In the genomic region with DNA sequence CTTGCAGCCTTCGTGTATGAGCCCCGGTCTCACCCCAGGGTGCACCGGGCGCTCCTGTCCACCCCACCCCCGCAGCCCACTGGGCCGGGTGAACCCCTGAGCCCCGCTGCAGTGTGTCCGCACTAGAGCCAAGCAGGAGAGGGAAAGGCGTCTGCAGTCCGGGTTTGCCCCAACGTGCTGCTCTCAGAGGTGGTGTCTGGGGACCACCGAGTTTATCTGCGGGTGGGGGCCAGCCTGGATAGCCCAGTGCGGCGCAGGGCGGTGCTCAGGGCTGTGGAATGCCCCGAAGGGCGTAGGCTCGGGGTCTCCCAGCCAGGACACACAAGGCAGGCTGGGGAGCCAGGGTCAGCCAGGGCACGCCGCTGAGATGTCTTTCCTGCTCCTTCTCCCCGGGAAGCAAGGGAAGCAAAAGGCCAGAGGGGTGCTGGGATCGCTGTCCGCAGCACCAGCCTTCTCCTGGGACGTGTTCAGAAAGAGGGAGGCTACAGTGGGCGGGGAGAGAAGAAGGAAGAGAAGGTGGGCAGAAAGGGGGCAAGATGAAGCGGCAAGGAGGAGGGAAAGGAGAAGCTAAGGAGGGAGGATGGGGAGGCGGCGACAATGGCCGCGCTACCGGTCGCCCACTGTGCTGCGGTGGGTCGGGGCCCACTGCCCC, we compare ENCODE assay signal across 9 cellular contexts. TPM values are rescaled to one million over a fixed set of nuclear protein-coding genes. Genes with fewer than 3 reads are reported as not detected.
DNase-seq lines count a peak whose midpoint lies in the region; ATAC-seq and TF ChIP-seq lines count a peak whose summit lies in the region.
"Had no signal": no experiment of that assay in that cellular context is flagged by ENCODE, and none has a peak within 500 bp of the region (broad histone marks: within the 10 kb centered on the region; RNA-seq: fewer than 3 reads in every experiment).

No MANE protein-coding gene starts in this region.

- H3K9ac ChIP-seq in Loucy (ENCODE audit: low read depth, low read length, poor library complexity, severe bottlenecking) (peak overlapping the region; percentile 74), endocrine pancreas (ENCODE audit: control insufficient read depth, insufficient read depth, low read length) (peak overlapping the region; percentile 83)

- H2AFZ ChIP-seq in Loucy (ENCODE audit: low read length): peak overlapping the region; percentile 89

- no peaks in the 10 kb centered on the region for H3K9me3 ChIP-seq in CD8-positive, alpha-beta memory T cell (ENCODE audit: low read length)
- H3K9me3 ChIP-seq in Loucy (ENCODE audit: insufficient read depth, low read depth, low read length): no peaks in the 10 kb centered on the region
- no peaks in the 10 kb centered on the region for H3K9me3 ChIP-seq in endocrine pancreas (ENCODE audit: control insufficient read depth, low read length)
- no peaks in the 10 kb centered on the region for H3K9me3 ChIP-seq in naive thymus-derived CD4-positive, alpha-beta T cell (ENCODE audit: control insufficient read depth in 2 of 3, low read length in 3 of 3)

- no peak for ATAC-seq in naive thymus-derived CD4-positive, alpha-beta T cell

- POLR2A ChIA-PET in CD8-positive, alpha-beta memory T cell (lab: Charles Lee): interaction anchor here (1.2 kb wide), 1 partner anchor 29 kb away, joined by 3 read pairs; no protein-coding TSS in a partner anchor
- POLR2A ChIA-PET in naive thymus-derived CD4-positive, alpha-beta T cell (lab: Charles Lee): interaction anchor here (1.1 to 3.4 kb wide), 3 partner anchors 14 to 29 kb away, joined by 4 to 12 read pairs (median 4); no protein-coding TSS in a partner anchor

- no peaks in the 10 kb centered on the region for H3K79me2 ChIP-seq in Loucy (ENCODE audit: insufficient read depth, low read length)

- no peak for TF ChIP-seq CTCF in Loucy (conservative IDR thresholded peaks at IDR 0.05; ENCODE audit: low read length)

- no peaks in the 10 kb centered on the region for H3K9me3 Mint-ChIP-seq in CD8-positive, alpha-beta memory T cell
- no peaks in the 10 kb centered on the region for H3K9me3 Mint-ChIP-seq in naive thymus-derived CD4-positive, alpha-beta T cell

- peaks cover 14 to 19% (median 16%) of the 10 kb centered on the region in 3 donors for H3K4me1 Mint-ChIP-seq in CD8-positive, alpha-beta memory T cell
- peaks cover 14 to 23% (median 19%) of the 10 kb centered on the region in 7 donors for H3K4me1 Mint-ChIP-seq in naive thymus-derived CD4-positive, alpha-beta T cell

- CTCF ChIA-PET in CD8-positive, alpha-beta memory T cell (lab: Charles Lee): interaction anchor here (0.7 to 5.5 kb wide), 12 partner anchors 8 to 348 kb away, joined by 3 to 33 read pairs (median 3); no protein-coding TSS in a partner anchor
- CTCF ChIA-PET in naive thymus-derived CD4-positive, alpha-beta T cell (lab: Charles Lee): interaction anchor here (0.7 to 2.5 kb wide), 5 partner anchors 13 to 332 kb away, joined by 3 to 15 read pairs (median 4); no protein-coding TSS in a partner anchor

- peaks cover 0 to 1% of the 10 kb centered on the region in 2 donors for H3K27me3 Mint-ChIP-seq in CD8-positive, alpha-beta memory T cell
- peaks cover 0 to 14% (median 0%) of the 10 kb centered on the region in 5 donors for H3K27me3 Mint-ChIP-seq in naive thymus-derived CD4-positive, alpha-beta T cell

- peak overlapping the region; percentile 73 for H3K4me3 ChIP-seq in CD8-positive, alpha-beta memory T cell (ENCODE audit: low read length)
- peak overlapping the region; percentile 74 for H3K4me3 ChIP-seq in Loucy (ENCODE audit: low read length, poor library complexity, severe bottlenecking)
- H3K4me3 ChIP-seq in endocrine pancreas (ENCODE audit: control insufficient read depth, insufficient read depth, low read length): no peak overlapping the region
- H3K4me3 ChIP-seq in naive thymus-derived CD4-positive, alpha-beta T cell (ENCODE audit: low read length): peak overlapping the region; percentile 75

- H3F3A ChIP-seq in Loucy (ENCODE audit: low read depth): no peaks in the 10 kb centered on the region

- peaks cover 3% of the 10 kb centered on the region for H3K27me3 ChIP-seq in CD8-positive, alpha-beta memory T cell (ENCODE audit: insufficient read depth, low read length, poor library complexity, severe bottlenecking)
- H3K27me3 ChIP-seq in Loucy (ENCODE audit: insufficient read depth, low read length, poor library complexity, severe bottlenecking) (no peaks in the 10 kb centered on the region), endocrine pancreas (ENCODE audit: control insufficient read depth, insufficient read depth, low read length) (no peaks in the 10 kb centered on the region)
- H3K27me3 ChIP-seq in naive thymus-derived CD4-positive, alpha-beta T cell (ENCODE audit: control insufficient read depth in 2 of 2, insufficient read depth in 2 of 2, low read length in 2 of 2): no peaks in the 10 kb centered on the region

- no peaks in the 10 kb centered on the region for H4K20me1 ChIP-seq in Loucy (ENCODE audit: insufficient read depth, low read length, poor library complexity, severe bottlenecking)

- no peaks in the 10 kb centered on the region for H3K36me3 ChIP-seq in CD8-positive, alpha-beta memory T cell (ENCODE audit: insufficient read depth, low read length)
- no peaks in the 10 kb centered on the region for H3K36me3 ChIP-seq in Loucy (ENCODE audit: insufficient read depth, low read length)
- H3K36me3 ChIP-seq in endocrine pancreas (ENCODE audit: control insufficient read depth, insufficient read depth, low read length): no peaks in the 10 kb centered on the region
- no peaks in the 10 kb centered on the region for H3K36me3 ChIP-seq in naive thymus-derived CD4-positive, alpha-beta T cell (ENCODE audit: control insufficient read depth in 2 of 3, insufficient read depth in 3 of 3, low read length in 3 of 3)

- H3K4me1 ChIP-seq in CD8-positive, alpha-beta memory T cell (ENCODE audit: insufficient read depth, low read length): peaks cover 14% of the 10 kb centered on the region
- H3K4me1 ChIP-seq in Loucy (ENCODE audit: insufficient read depth, low read length, poor library complexity, severe bottlenecking) (peaks cover 35% of the 10 kb centered on the region), endocrine pancreas (ENCODE audit: control insufficient read depth, insufficient read depth, low read length) (no peaks in the 10 kb centered on the region)
- H3K4me1 ChIP-seq in naive thymus-derived CD4-positive, alpha-beta T cell (ENCODE audit: control insufficient read depth in 2 of 2, insufficient read depth in 2 of 2, low read length in 2 of 2): peaks cover 9% of the 10 kb centered on the region in 2 donors

- no peak for DNase-seq in CD8-positive, alpha-beta memory T cell
- peak in 2 of 9 donors; percentile 11 to 20 for DNase-seq in naive thymus-derived CD4-positive, alpha-beta T cell
- DNase-seq in A172 (ENCODE audit: low spot score) (no peak), COLO829 (ENCODE audit: low spot score) (no peak), NCI-H2081 treated with DMSO at 0.1 percent for 48 hours (lab: John Stamatoyannopoulos, UW) (no peak), NAMALWA (ENCODE audit: low spot score) (no peak)

- intact Hi-C loops in naive thymus-derived CD4-positive, alpha-beta T cell (cut with micrococcal nuclease): loop anchor here (1.0 to 10.0 kb wide), 7 partner anchors 15 to 897 kb away; a partner anchor contains a TSS

- H3K27ac ChIP-seq in CD8-positive, alpha-beta memory T cell (ENCODE audit: low read depth, low read length): peak overlapping the region; percentile 5
- H3K27ac ChIP-seq in naive thymus-derived CD4-positive, alpha-beta T cell (ENCODE audit: low read depth, low read length): peak overlapping the region; percentile 60

- peak overlapping the region; percentile 79 to 92 (median 82) for H3K4me3 Mint-ChIP-seq in CD8-positive, alpha-beta memory T cell
- peak overlapping the region; percentile 70 to 90 (median 88) for H3K4me3 Mint-ChIP-seq in naive thymus-derived CD4-positive, alpha-beta T cell

- peak overlapping the region; percentile 88 for H3K4me2 ChIP-seq in Loucy (ENCODE audit: low read depth, low read length, poor library complexity, severe bottlenecking)

- H3K27ac Mint-ChIP-seq in CD8-positive, alpha-beta memory T cell: peak overlapping the region in 7 of 8 donors; percentile 63 to 91 (median 79)
- H3K27ac Mint-ChIP-seq in naive thymus-derived CD4-positive, alpha-beta T cell: peak overlapping the region; percentile 81 to 96 (median 84)

- H3K36me3 Mint-ChIP-seq in CD8-positive, alpha-beta memory T cell: no peaks in the 10 kb centered on the region
- no peaks in the 10 kb centered on the region for H3K36me3 Mint-ChIP-seq in naive thymus-derived CD4-positive, alpha-beta T cell

- no peaks in the 10 kb centered on the region for H3K9me2 ChIP-seq in Loucy (replicated peaks; ENCODE audit: low read depth, low read length)

RNA-seq across cellular contexts. Expression of a gene that starts 56.6 kb away (rescaled TPM):
- total RNA-seq in CD8-positive, alpha-beta memory T cell: not detected
- not detected for polyA plus RNA-seq in CD8-positive, alpha-beta memory T cell
- under 1 TPM in 1 of 5 experiments, not detected in 4; 0.12 TPM for total RNA-seq in naive thymus-derived CD4-positive, alpha-beta T cell
- polyA plus RNA-seq in naive thymus-derived CD4-positive, alpha-beta T cell: not detected
- not detected in 2 replicates for total RNA-seq in A172 (2014; rRNA removed; shearing (Covaris generic))
- total RNA-seq: pulmonary artery endothelial cell had no signal
